ENCODE assay signal across 1 cellular context in genomic region chr6:57173886-57174510, GRCh38.
A peak's percentile ranks its signal among the peaks of the same experiment; 100 is the strongest.
TF ChIP-seq lines count a peak whose summit lies in the region.

No MANE protein-coding gene starts in this region.

TF ChIP-seq in K562, 482 proteins besides CTCF, POLR2A, EP300 and RAD21 (continued from another document and continues in another):
- TF ChIP-seq E2F8 (IDR thresholded peaks at IDR 0.05; ENCODE audit: low read depth, partially characterized antibody) (no peak), CUX1 (CRISPR knock-in tag; IDR thresholded peaks at IDR 0.05) (no peak), ZNF24 (IDR thresholded peaks at IDR 0.05) (peak; percentile 78; the same call in 1 of the 2 replicates), DPF2 (IDR thresholded peaks at IDR 0.05) (peak; percentile 58), NFYB (IDR thresholded peaks at IDR 0.05; ENCODE audit: extremely low read depth, insufficient read length) (no peak), ARID1B (IDR thresholded peaks at IDR 0.05) (0 out of 2 replicates have a peak, but pooled peaks have one; percentile 25), PRDM10 (IDR thresholded peaks at IDR 0.05; ENCODE audit: partially characterized antibody) (peak; percentile 34), NFE2 (IDR thresholded peaks at IDR 0.05; ENCODE audit: low read depth) (peak; percentile 97), C11orf30 (IDR thresholded peaks at IDR 0.05; ENCODE audit: low read depth) (peak; percentile 90), NFE2L1 (tag; IDR thresholded peaks at IDR 0.05; ENCODE audit: borderline replicate concordance, low read depth) (peak; percentile 77), PHF8 (IDR thresholded peaks at IDR 0.05; ENCODE audit: borderline replicate concordance, low read length) (0 out of 2 replicates have a peak, but pooled peaks have one; percentile 17), FIP1L1 (IDR thresholded peaks at IDR 0.05; ENCODE audit: low read depth, low read length, poor library complexity, severe bottlenecking) (no peak), MAFK (IDR thresholded peaks at IDR 0.05; ENCODE audit: low read length) (peak; percentile 83), XRCC5 (IDR thresholded peaks at IDR 0.05; ENCODE audit: low read depth, low read length) (no peak), MAFG (tag; conservative IDR thresholded peaks at IDR 0.05) (peak; percentile 91), ZNF644 (tag; IDR thresholded peaks at IDR 0.05; ENCODE audit: low read depth) (0 out of 2 replicates have a peak, but pooled peaks have one; percentile 20), GTF3C2 (IDR thresholded peaks at IDR 0.05; ENCODE audit: borderline replicate concordance, extremely low read depth, insufficient read length) (no peak), BRD4 (IDR thresholded peaks at IDR 0.05) (no peak), BCLAF1 (IDR thresholded peaks at IDR 0.05; ENCODE audit: borderline replicate concordance in 1 of 2, control insufficient read depth in 1 of 2, low read depth in 2 of 2, low read length in 1 of 2) (no peak), DMBX1 (CRISPR knock-in tag; IDR thresholded peaks at IDR 0.05; ENCODE audit: borderline replicate concordance) (no peak), RBFOX2 (IDR thresholded peaks at IDR 0.05; ENCODE audit: low read depth, low read length) (0 out of 2 replicates have a peak, but pooled peaks have one; percentile 11), ATF3 (IDR thresholded peaks at IDR 0.05) (peak; percentile 44; the same call in 1 of the 2 replicates), ATF3 (CRISPR knock-in tag; conservative IDR thresholded peaks at IDR 0.05) (no peak), TEAD4 (IDR thresholded peaks at IDR 0.05; ENCODE audit: low read length) (0 out of 2 replicates have a peak, but pooled peaks have one; percentile 13), TEAD4 (CRISPR knock-in tag; IDR thresholded peaks at IDR 0.05; ENCODE audit: borderline replicate concordance) (no peak), POLR3A (IDR thresholded peaks at IDR 0.05; ENCODE audit: borderline replicate concordance, extremely low read depth, insufficient read depth, insufficient read length) (no peak), JUND (IDR thresholded peaks at IDR 0.05; ENCODE audit: borderline replicate concordance, low read depth, low read length) (peak; percentile 56; the same call in 1 of the 2 replicates), JUND (tag; IDR thresholded peaks at IDR 0.05; ENCODE audit: borderline replicate concordance, low read depth, low read length) (peak; percentile 48; the same call in 1 of the 3 replicates), SMARCC2 (IDR thresholded peaks at IDR 0.05; ENCODE audit: low read depth) (peak; percentile 56; the same call in 1 of the 2 replicates), MAFF (IDR thresholded peaks at IDR 0.05; ENCODE audit: low read length) (peak; percentile 86), PPARD (CRISPR knock-in tag; IDR thresholded peaks at IDR 0.05) (no peak), EGR1 (conservative IDR thresholded peaks at IDR 0.05) (no peak), SMARCA4 (IDR thresholded peaks at IDR 0.05) (peak; percentile 69; the same call in 1 of the 2 replicates), RBM25 (IDR thresholded peaks at IDR 0.05; ENCODE audit: low read depth, low read length, severe bottlenecking) (no peak), AFF4 (CRISPR knock-in tag; IDR thresholded peaks at IDR 0.05) (no peak), BRD9 (IDR thresholded peaks at IDR 0.05; ENCODE audit: low read depth, partially characterized antibody) (no peak)
